ENCODE assay signal across 1 cellular context in the genomic region with DNA sequence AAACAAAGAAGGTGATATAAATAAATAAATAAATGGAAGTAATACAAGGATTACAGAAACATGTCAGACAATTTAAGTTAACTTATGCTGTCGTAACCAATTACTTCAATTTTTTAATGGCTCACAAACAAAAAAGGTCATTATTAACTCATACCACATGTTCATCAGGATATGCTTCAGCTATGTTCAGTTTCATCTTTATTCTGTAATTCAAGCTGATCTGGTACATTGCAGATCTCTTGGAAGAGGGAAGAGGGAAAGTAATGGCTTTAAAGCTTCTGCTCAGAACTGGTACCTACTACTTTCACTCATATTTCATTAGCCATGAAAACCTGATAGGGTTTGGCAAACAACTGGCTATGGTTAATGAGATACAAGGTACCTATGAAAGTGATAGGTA.
TF ChIP-seq lines count a peak whose summit lies in the region.

No MANE protein-coding gene starts in this region.

TF ChIP-seq in SK-N-SH treated with all-trans-retinoic acid at 6 μM for 48 hours, 23 proteins besides CTCF, POLR2A, EP300 and RAD21 (continued from another document):
- TF ChIP-seq, protein P1, sequence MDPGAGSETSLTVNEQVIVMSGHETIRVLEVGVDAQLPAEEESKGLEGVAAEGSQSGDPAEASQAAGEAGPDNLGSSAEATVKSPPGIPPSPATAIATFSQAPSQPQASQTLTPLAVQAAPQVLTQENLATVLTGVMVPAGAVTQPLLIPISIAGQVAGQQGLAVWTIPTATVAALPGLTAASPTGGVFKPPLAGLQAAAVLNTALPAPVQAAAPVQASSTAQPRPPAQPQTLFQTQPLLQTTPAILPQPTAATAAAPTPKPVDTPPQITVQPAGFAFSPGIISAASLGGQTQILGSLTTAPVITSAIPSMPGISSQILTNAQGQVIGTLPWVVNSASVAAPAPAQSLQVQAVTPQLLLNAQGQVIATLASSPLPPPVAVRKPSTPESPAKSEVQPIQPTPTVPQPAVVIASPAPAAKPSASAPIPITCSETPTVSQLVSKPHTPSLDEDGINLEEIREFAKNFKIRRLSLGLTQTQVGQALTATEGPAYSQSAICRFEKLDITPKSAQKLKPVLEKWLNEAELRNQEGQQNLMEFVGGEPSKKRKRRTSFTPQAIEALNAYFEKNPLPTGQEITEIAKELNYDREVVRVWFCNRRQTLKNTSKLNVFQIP (CRISPR knock-in tag; IDR thresholded peaks at IDR 0.05; ENCODE audit: borderline replicate concordance, low read depth): no peak
- TF ChIP-seq TCF4 (CRISPR knock-in tag; IDR thresholded peaks at IDR 0.05; ENCODE audit: borderline replicate concordance): no peak
- no peak for TF ChIP-seq ZFP30 (CRISPR knock-in tag; IDR thresholded peaks at IDR 0.05)
- TF ChIP-seq, protein P2, sequence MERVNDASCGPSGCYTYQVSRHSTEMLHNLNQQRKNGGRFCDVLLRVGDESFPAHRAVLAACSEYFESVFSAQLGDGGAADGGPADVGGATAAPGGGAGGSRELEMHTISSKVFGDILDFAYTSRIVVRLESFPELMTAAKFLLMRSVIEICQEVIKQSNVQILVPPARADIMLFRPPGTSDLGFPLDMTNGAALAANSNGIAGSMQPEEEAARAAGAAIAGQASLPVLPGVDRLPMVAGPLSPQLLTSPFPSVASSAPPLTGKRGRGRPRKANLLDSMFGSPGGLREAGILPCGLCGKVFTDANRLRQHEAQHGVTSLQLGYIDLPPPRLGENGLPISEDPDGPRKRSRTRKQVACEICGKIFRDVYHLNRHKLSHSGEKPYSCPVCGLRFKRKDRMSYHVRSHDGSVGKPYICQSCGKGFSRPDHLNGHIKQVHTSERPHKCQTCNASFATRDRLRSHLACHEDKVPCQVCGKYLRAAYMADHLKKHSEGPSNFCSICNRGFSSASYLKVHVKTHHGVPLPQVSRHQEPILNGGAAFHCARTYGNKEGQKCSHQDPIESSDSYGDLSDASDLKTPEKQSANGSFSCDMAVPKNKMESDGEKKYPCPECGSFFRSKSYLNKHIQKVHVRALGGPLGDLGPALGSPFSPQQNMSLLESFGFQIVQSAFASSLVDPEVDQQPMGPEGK (CRISPR knock-in tag; IDR thresholded peaks at IDR 0.05; ENCODE audit: borderline replicate concordance): no peak
- no peak for TF ChIP-seq TOX (CRISPR knock-in tag; IDR thresholded peaks at IDR 0.05; ENCODE audit: borderline replicate concordance)
- no peak for TF ChIP-seq ARNTL (CRISPR knock-in tag; IDR thresholded peaks at IDR 0.05; ENCODE audit: borderline replicate concordance, low read depth)
- no peak for TF ChIP-seq GLIS3 (CRISPR knock-in tag; IDR thresholded peaks at IDR 0.05)
- no peak for TF ChIP-seq BACH2 (CRISPR knock-in tag; IDR thresholded peaks at IDR 0.05; ENCODE audit: borderline replicate concordance)
- no peak for TF ChIP-seq ZFP3 (CRISPR knock-in tag; IDR thresholded peaks at IDR 0.05)
